In genomic region chr17:17691468-17692263, GRCh38 we compare ENCODE assay signal across 8 cellular contexts. TPM values are rescaled to one million over a fixed set of nuclear protein-coding genes. Genes with fewer than 3 reads are reported as not detected.
DNase-seq lines count a peak whose midpoint lies in the region; ATAC-seq lines count a peak whose summit lies in the region.

No MANE protein-coding gene starts in this region.

- DNase-seq in stimulated activated naive CD8-positive, alpha-beta T cell treated with anti-CD3 and anti-CD28 coated beads, Interleukin-15, Interleukin-2, amounts not matched to agents 100 U/mL and 50 U/mL, for 24 hours: no peak
- DNase-seq in T-cell: no peak
- DNase-seq in left kidney (ENCODE audit: low read depth, low spot score): peak; percentile 43
- no peak for DNase-seq in SHP77 treated with DMSO at 0.1 percent for 48 hours (lab: John Stamatoyannopoulos, UW)
- no peak for DNase-seq in NCI-H82 treated with DMSO at 0.1 percent for 48 hours (lab: John Stamatoyannopoulos, UW; ENCODE audit: unreplicated experiment)
- no peak for DNase-seq in NCI-H526 treated with DMSO at 0.1 percent for 48 hours (lab: John Stamatoyannopoulos, UW)

- H3K27ac Mint-ChIP-seq in stimulated activated naive CD8-positive, alpha-beta T cell treated with anti-CD3 and anti-CD28 coated beads, Interleukin-15, Interleukin-2, amounts not matched to agents 100 ng/mL and 50 ng/mL, for 24 hours: peak overlapping the region; percentile 46
- peak overlapping the region; percentile 98 to 99 for H3K27ac Mint-ChIP-seq in T-cell

- no peak for ATAC-seq in stimulated activated naive CD8-positive, alpha-beta T cell treated with anti-CD3 and anti-CD28 coated beads, Interleukin-15, Interleukin-2, amounts not matched to agents 100 U/mL and 50 U/mL, for 24 hours
- ATAC-seq in T-cell (replicated peaks in 1 of 4): no peak
- no peak for ATAC-seq in GM21825 (IDR thresholded peaks at IDR 0.05; ENCODE audit: unreplicated experiment)

- POLR2A ChIA-PET in T-cell (lab: Charles Lee): no interaction called here

- H3K36me3 Mint-ChIP-seq in stimulated activated naive CD8-positive, alpha-beta T cell treated with anti-CD3 and anti-CD28 coated beads, Interleukin-15, Interleukin-2, amounts not matched to agents 100 ng/mL and 50 ng/mL, for 24 hours (ENCODE audit: low read depth): no peaks in the 10 kb centered on the region
- H3K36me3 Mint-ChIP-seq in T-cell: no peaks in the 10 kb centered on the region

- H3K27me3 Mint-ChIP-seq in stimulated activated naive CD8-positive, alpha-beta T cell treated with anti-CD3 and anti-CD28 coated beads, Interleukin-15, Interleukin-2, amounts not matched to agents 100 ng/mL and 50 ng/mL, for 24 hours: no peaks in the 10 kb centered on the region
- H3K27me3 Mint-ChIP-seq in T-cell: no peaks in the 10 kb centered on the region

- CTCF ChIA-PET in T-cell (lab: Charles Lee): interaction anchor here in 1 of 2 donors (0.9 kb wide), 1 partner anchor 10 kb away, joined by 5 read pairs; no protein-coding TSS in a partner anchor

- H3K4me3 Mint-ChIP-seq in stimulated activated naive CD8-positive, alpha-beta T cell treated with anti-CD3 and anti-CD28 coated beads, Interleukin-15, Interleukin-2, amounts not matched to agents 100 ng/mL and 50 ng/mL, for 24 hours: peak overlapping the region; percentile 7
- H3K4me3 Mint-ChIP-seq in T-cell: peak overlapping the region in 1 of 3 donors; percentile 89

- H3K9me3 Mint-ChIP-seq in stimulated activated naive CD8-positive, alpha-beta T cell treated with anti-CD3 and anti-CD28 coated beads, Interleukin-15, Interleukin-2, amounts not matched to agents 100 ng/mL and 50 ng/mL, for 24 hours: no peaks in the 10 kb centered on the region
- H3K9me3 Mint-ChIP-seq in T-cell: no peaks in the 10 kb centered on the region

- H3K4me1 Mint-ChIP-seq in stimulated activated naive CD8-positive, alpha-beta T cell treated with anti-CD3 and anti-CD28 coated beads, Interleukin-15, Interleukin-2, amounts not matched to agents 100 ng/mL and 50 ng/mL, for 24 hours (ENCODE audit: low read depth): peaks cover 68% of the 10 kb centered on the region
- H3K4me1 Mint-ChIP-seq in T-cell: peaks cover 60 to 64% (median 62%) of the 10 kb centered on the region in 3 donors

RNA-seq across cellular contexts. Expression of gene RAI1, which starts 10.4 kb away (rescaled TPM):
- total RNA-seq in T-cell: 10 to 100 TPM; 20.1 to 31.2 (median 24.5) TPM
